ENCODE assay signal across 1 cellular context in genomic region chr4:127829014-127829413, GRCh38.
TF ChIP-seq lines count a peak whose summit lies in the region.

No MANE protein-coding gene starts in this region.

TF ChIP-seq in HepG2, 621 proteins besides CTCF, POLR2A, EP300 and RAD21 (continued from another document):
- TF ChIP-seq ZHX2 (IDR thresholded peaks at IDR 0.05; ENCODE audit: low read depth): no peak
- TF ChIP-seq ZHX2 (CRISPR knock-in tag; IDR thresholded peaks at IDR 0.05; ENCODE audit: borderline replicate concordance): no peak
- no peak for TF ChIP-seq PRDM15 (CRISPR knock-in tag; IDR thresholded peaks at IDR 0.05)
- TF ChIP-seq ZNF143 (CRISPR knock-in tag; IDR thresholded peaks at IDR 0.05): no peak
- no peak for TF ChIP-seq ZNF781 (CRISPR knock-in tag; IDR thresholded peaks at IDR 0.05; ENCODE audit: borderline replicate concordance, not compliant biosample characterization)
- TF ChIP-seq TMF1 (CRISPR knock-in tag; IDR thresholded peaks at IDR 0.05; ENCODE audit: low read depth): no peak
- no peak for TF ChIP-seq ZBED4 (CRISPR knock-in tag; IDR thresholded peaks at IDR 0.05; ENCODE audit: borderline replicate concordance)
- no peak for TF ChIP-seq GMEB2 (CRISPR knock-in tag; IDR thresholded peaks at IDR 0.05; ENCODE audit: low read depth)
- no peak for TF ChIP-seq ZNF432 (CRISPR knock-in tag; IDR thresholded peaks at IDR 0.05; ENCODE audit: borderline replicate concordance)
